ENCODE assay signal across 8 cellular contexts in the genomic region with DNA sequence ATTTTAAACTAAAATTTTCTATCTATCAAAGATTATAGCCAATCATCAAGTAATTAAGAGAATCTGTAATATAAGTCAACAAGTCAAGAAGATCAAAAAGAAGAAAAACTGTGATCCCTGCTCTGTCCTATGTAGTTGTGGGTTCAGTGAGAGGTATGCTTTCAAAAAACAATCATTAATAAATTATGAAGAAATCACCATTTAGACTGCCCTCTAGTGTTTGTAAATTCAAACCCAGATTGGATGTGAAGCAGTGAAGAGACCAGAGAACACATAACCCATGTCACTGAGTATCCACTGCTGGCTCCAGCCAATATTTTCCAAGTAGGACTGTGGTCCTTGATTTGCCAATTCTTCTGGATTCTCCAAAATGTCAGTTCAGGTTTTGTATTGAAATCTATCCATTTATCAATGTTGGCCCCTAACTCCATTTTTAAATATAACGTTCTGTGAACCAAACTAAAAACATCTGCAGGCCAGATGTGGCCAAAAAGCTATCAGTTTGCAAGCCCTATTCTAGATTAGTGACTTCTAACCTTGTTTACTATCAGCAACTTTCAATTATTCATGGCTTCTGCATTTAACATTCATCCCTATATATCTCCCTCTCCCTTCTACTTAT.
DNase-seq lines count a peak whose midpoint lies in the region; ATAC-seq, FAIRE-seq and TF ChIP-seq lines count a peak whose summit lies in the region.

No MANE protein-coding gene starts in this region.

- ATAC-seq in GM21619 (IDR thresholded peaks at IDR 0.05; ENCODE audit: unreplicated experiment) (no peak), GM18520 (IDR thresholded peaks at IDR 0.05; ENCODE audit: unreplicated experiment) (no peak)

- peaks cover 3 to 13% (median 10%) of the 10 kb centered on the region in 5 donors for H3K9me3 Mint-ChIP-seq in CD8-positive, alpha-beta memory T cell

- TF ChIP-seq RAD21 in neural cell (conservative IDR thresholded peaks at IDR 0.05): peak; percentile 20

- H3K36me3 ChIP-seq in neural cell (ENCODE audit: insufficient read depth, low read length): no peaks in the 10 kb centered on the region
- no peaks in the 10 kb centered on the region for H3K36me3 ChIP-seq in CD8-positive, alpha-beta memory T cell (ENCODE audit: insufficient read depth, low read length)

- no peak overlapping the region for H3K4me3 Mint-ChIP-seq in CD8-positive, alpha-beta memory T cell

- no peaks in the 10 kb centered on the region for H3K36me3 Mint-ChIP-seq in CD8-positive, alpha-beta memory T cell

- H3K27ac Mint-ChIP-seq in CD8-positive, alpha-beta memory T cell: peak overlapping the region in 1 of 8 donors; percentile 17

- no peaks in the 10 kb centered on the region for H3K4me1 ChIP-seq in CD8-positive, alpha-beta memory T cell (ENCODE audit: insufficient read depth, low read length)

- H4K20me1 ChIP-seq in neural cell (ENCODE audit: insufficient read depth): no peaks in the 10 kb centered on the region

- POLR2A ChIA-PET in CD8-positive, alpha-beta memory T cell (lab: Charles Lee): no interaction called here

- no peak overlapping the region for H3K4me3 ChIP-seq in neural cell (ENCODE audit: low read length)
- no peak overlapping the region for H3K4me3 ChIP-seq in CD8-positive, alpha-beta memory T cell (ENCODE audit: low read length)

- no peak for TF ChIP-seq EP300 in neural cell (conservative IDR thresholded peaks at IDR 0.05; ENCODE audit: poor library complexity, severe bottlenecking)

- no peak overlapping the region for H3K9ac ChIP-seq in neural cell (ENCODE audit: low read length)

- no peaks in the 10 kb centered on the region for H3F3A ChIP-seq in neural cell (ENCODE audit: insufficient read depth, low read length, poor library complexity, severe bottlenecking)

- FAIRE-seq in G401.6 (lab: Jason Lieb, UNC): peak; percentile 69

- CTCF ChIA-PET in CD8-positive, alpha-beta memory T cell (lab: Charles Lee): no interaction called here

- no peak overlapping the region for H3K4me2 ChIP-seq in neural cell (ENCODE audit: low read length)

- H2AFZ ChIP-seq in neural cell (ENCODE audit: low read depth, low read length): no peak overlapping the region

- no peak overlapping the region for H3K27ac ChIP-seq in neural cell (ENCODE audit: low read length)
- H3K27ac ChIP-seq in CD8-positive, alpha-beta memory T cell (ENCODE audit: low read depth, low read length): no peak overlapping the region

- TF ChIP-seq CTCF in neural cell (IDR thresholded peaks at IDR 0.05; ENCODE audit: poor library complexity, severe bottlenecking): peak; percentile 34

- H3K79me2 ChIP-seq in neural cell (replicated peaks; ENCODE audit: insufficient read depth, low read length): no peaks in the 10 kb centered on the region

- no peaks in the 10 kb centered on the region for H3K27me3 ChIP-seq in neural cell (ENCODE audit: insufficient read depth, low read depth, low read length)
- no peaks in the 10 kb centered on the region for H3K27me3 ChIP-seq in CD8-positive, alpha-beta memory T cell (ENCODE audit: insufficient read depth, low read length, poor library complexity, severe bottlenecking)

- peak; percentile 40 for DNase-seq in NCI-H2029 (lab: John Stamatoyannopoulos, UW)
- DNase-seq in dermis blood vessel endothelial cell: peak; percentile 48
- DNase-seq in NCI-H748 treated with DMSO at 0.1 percent for 48 hours (lab: John Stamatoyannopoulos, UW): no peak
- DNase-seq in CD8-positive, alpha-beta memory T cell: no peak

- H3K9me3 ChIP-seq in neural cell (ENCODE audit: low read length): no peaks in the 10 kb centered on the region
- H3K9me3 ChIP-seq in CD8-positive, alpha-beta memory T cell (ENCODE audit: low read length): no peaks in the 10 kb centered on the region

- no peaks in the 10 kb centered on the region for H3K27me3 Mint-ChIP-seq in CD8-positive, alpha-beta memory T cell

- no peaks in the 10 kb centered on the region for H3K9me2 ChIP-seq in neural cell (ENCODE audit: insufficient read depth, low read length)

- H3K4me1 Mint-ChIP-seq in CD8-positive, alpha-beta memory T cell: no peaks in the 10 kb centered on the region

TF ChIP-seq in neural cell, 6 proteins besides CTCF, POLR2A, EP300 and RAD21:
- no peak for TF ChIP-seq EZH2 (IDR thresholded peaks at IDR 0.05; ENCODE audit: borderline replicate concordance, insufficient read depth, low read length, poor library complexity, severe bottlenecking)
TF ChIP-seq in neural cell: peak in this region for 0.

Comparison
In these comparisons a context has a peak if more than half of its experiments do, and no peak if none do; other contexts are left out.
1. DNase-seq: peak in NCI-H2029 (single experiment) and dermis blood vessel endothelial cell (single experiment); none in NCI-H748 treated with DMSO at 0.1 percent for 48 hours (single experiment) and CD8-positive, alpha-beta memory T cell (0 of 5).